ENCODE assay signal across 8 cellular contexts in the genomic region with DNA sequence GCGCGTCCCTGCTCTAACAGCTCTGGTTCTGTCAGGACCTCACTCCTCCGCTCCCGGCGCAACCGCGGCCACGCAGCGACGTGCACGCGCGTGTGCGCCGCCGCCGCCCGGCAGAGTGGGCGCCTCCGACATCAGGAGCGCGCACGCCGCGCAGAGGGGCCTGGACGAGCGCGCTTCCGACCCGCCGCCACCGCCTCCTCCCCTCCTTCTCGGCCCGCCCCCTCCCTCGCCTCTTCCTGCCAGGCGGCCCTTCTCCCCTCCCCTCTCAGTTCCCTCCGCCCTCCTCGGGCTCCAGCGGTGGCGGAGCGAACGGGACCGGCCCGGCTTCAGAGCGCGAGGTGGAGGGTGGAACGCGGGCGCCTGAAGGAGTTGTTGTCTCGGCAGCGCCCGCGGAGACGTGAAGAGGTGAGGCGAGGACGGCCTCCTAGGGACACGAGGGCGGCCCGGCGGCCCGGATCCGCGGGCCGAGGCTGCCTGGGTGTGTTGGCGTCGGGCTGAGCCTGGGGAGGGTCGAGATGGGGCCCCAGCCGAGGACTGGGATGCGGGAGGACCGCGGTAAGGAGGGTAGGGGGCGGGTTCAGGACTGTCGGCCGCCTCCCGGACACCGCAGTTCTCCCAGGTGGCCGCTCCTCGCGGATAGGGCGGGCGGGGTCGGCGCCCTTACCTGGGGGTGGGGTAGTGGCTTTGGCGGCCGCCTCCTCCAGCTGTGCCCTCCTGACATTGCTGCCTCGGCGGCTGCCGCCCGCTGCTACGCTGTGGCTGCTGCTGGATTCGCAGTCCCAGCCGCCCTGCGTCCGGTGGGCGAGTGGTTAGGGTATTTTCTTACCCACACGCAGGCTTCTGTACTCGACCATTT. TPM values are rescaled to one million over a fixed set of nuclear protein-coding genes. Genes with fewer than 3 reads are reported as not detected.
DNase-seq lines count a peak whose midpoint lies in the region; ATAC-seq lines count a peak whose summit lies in the region.

A gene (plus strand): TSS at position 268 of the 856 bp plus-strand sequence.

- H3K27ac ChIP-seq in BLaER1 treated with 17β-estradiol and CSF1 and Interleukin-3, amounts not matched to agents 10 nM and 100 nM: peak within 1 kb of the TSS; percentile 59 to 91 (median 83)

- ATAC-seq in GM19372 (IDR thresholded peaks at IDR 0.05; ENCODE audit: low read depth, unreplicated experiment) (peak; percentile 65), HG03521 (IDR thresholded peaks at IDR 0.05; ENCODE audit: unreplicated experiment) (peak; percentile 67), left lobe of liver (peak; percentile 93)

- H3K4me1 ChIP-seq in BLaER1 treated with 17β-estradiol and CSF1 and Interleukin-3, amounts not matched to agents 10 nM and 100 nM: peaks cover 13 to 28% (median 25%) of the 10 kb centered on the region in 10 experiments

- no peaks in the 10 kb centered on the region for H3K27me3 ChIP-seq in BLaER1 treated with 17β-estradiol and CSF1 and Interleukin-3, amounts not matched to agents 10 nM and 100 nM

- H3K4me3 ChIP-seq in BLaER1 treated with 17β-estradiol and CSF1 and Interleukin-3, amounts not matched to agents 10 nM and 100 nM: peak within 1 kb of the TSS; percentile 79 to 98 (median 91)

- peaks cover 0 to 23% (median 4%) of the 10 kb centered on the region in 11 experiments; a peak in 10 of 22 replicates for H4K20me1 ChIP-seq in BLaER1 treated with 17β-estradiol and CSF1 and Interleukin-3, amounts not matched to agents 10 nM and 100 nM

- no peaks in the 10 kb centered on the region for H3K36me3 ChIP-seq in BLaER1 treated with 17β-estradiol and CSF1 and Interleukin-3, amounts not matched to agents 10 nM and 100 nM

- DNase-seq in NCI-H748 (lab: John Stamatoyannopoulos, UW; ENCODE audit: unreplicated experiment) (peak; percentile 95), dedifferentiated amniotic fluid mesenchymal stem cell (ENCODE audit: extremely low spot score) (peak; percentile 89), left lobe of liver (ENCODE audit: low spot score) (peak; percentile 96)
- DNase-seq in activated CD4-positive, alpha-beta T cell treated with anti-CD3 and anti-CD28 coated beads, Interleukin-2, amount 50 U/mL, for 24 hours (ENCODE audit: low read depth in 1 of 2, low spot score in 1 of 2): peak; percentile 78 to 84
- DNase-seq in stimulated activated CD4-positive, alpha-beta T cell treated with anti-CD3 and anti-CD28 coated beads, Interleukin-2, amount 100 ng/mL, for 24 hours: peak; percentile 91 to 93

- no peaks in the 10 kb centered on the region for H3K9me3 ChIP-seq in BLaER1 treated with 17β-estradiol and CSF1 and Interleukin-3, amounts not matched to agents 10 nM and 100 nM (replicated peaks in 1 of 11)

- H3K9ac ChIP-seq in BLaER1 treated with 17β-estradiol and CSF1 and Interleukin-3, amounts not matched to agents 10 nM and 100 nM: peak within 1 kb of the TSS; percentile 82 to 93 (median 90)

- peak within 1 kb of the TSS; percentile 86 to 98 (median 95) for H3K4me2 ChIP-seq in BLaER1 treated with 17β-estradiol and CSF1 and Interleukin-3, amounts not matched to agents 10 nM and 100 nM

RNA-seq across cellular contexts. Expression of the gene that starts here (rescaled TPM):
- total RNA-seq in left lobe of liver: 17.0 TPM

Comparison
In these comparisons a context has a peak if more than half of its experiments do, and no peak if none do; other contexts are left out.
1. Peak in every context shown above with its lines: DNase-seq, ATAC-seq, H3K4me3 ChIP-seq and H3K27ac ChIP-seq.